In genomic region chr13:36297600-36298338, GRCh38 we compare ENCODE assay signal across 7 cellular contexts. TPM values are rescaled to one million over a fixed set of nuclear protein-coding genes. Genes with fewer than 3 reads are reported as not detected.
DNase-seq lines count a peak whose midpoint lies in the region; ATAC-seq and TF ChIP-seq lines count a peak whose summit lies in the region.

TSS of gene CCDC169 (minus strand) at chr13:36297814. CDS start at chr13:36297719, 95 bp downstream.

- H3K27me3 ChIP-seq in testis, result no peaks in the 10 kb centered on the region

- peak; percentile 44 for TF ChIP-seq POLR2A in testis (IDR thresholded peaks at IDR 0.05)

- peaks cover 2% of the 10 kb centered on the region for H3K27me3 Mint-ChIP-seq in glutamatergic neuron (ENCODE audit: unreplicated experiment)

- no peaks in the 10 kb centered on the region for H3K9me3 ChIP-seq in testis

- peak within 1 kb of the TSS; percentile 71 to 75 for H3K27ac ChIP-seq in testis

- peak within 1 kb of the TSS in 1 of 2 donors; percentile 22 for H3K27ac Mint-ChIP-seq in activated naive CD4-positive, alpha-beta T cell treated with anti-CD3 and anti-CD28 coated beads, Interleukin-2, amount 50 U/mL, for 72 hours
- H3K27ac Mint-ChIP-seq in glutamatergic neuron (ENCODE audit: unreplicated experiment), result peak within 1 kb of the TSS; percentile 68

- H3K36me3 ChIP-seq in testis (ENCODE audit: low read depth, missing control alignments), result no peaks in the 10 kb centered on the region

- H3K4me3 ChIP-seq in testis, result peak within 1 kb of the TSS; percentile 70 to 74

- intact Hi-C loops in testis (cut with DNase I; ENCODE audit: low total_unique reads), result no loop called here

- peak; percentile 78 for ATAC-seq in GM18909 (IDR thresholded peaks at IDR 0.05; ENCODE audit: poor library complexity, unreplicated experiment)
- peak; percentile 40 for ATAC-seq in HG03565 (IDR thresholded peaks at IDR 0.05; ENCODE audit: unreplicated experiment)
- peak; percentile 94 for ATAC-seq in activated naive CD4-positive, alpha-beta T cell treated with anti-CD3 and anti-CD28 coated beads, Interleukin-2, amount 50 U/mL, for 72 hours
- peak; percentile 92 for ATAC-seq in omental fat pad (ENCODE audit: low FRiP score)

- H3K4me3 Mint-ChIP-seq in glutamatergic neuron (ENCODE audit: unreplicated experiment), result peak within 1 kb of the TSS; percentile 97

- DNase-seq in SKM-1 (lab: John Stamatoyannopoulos, UW; ENCODE audit: unreplicated experiment), result peak; percentile 54
- DNase-seq in activated naive CD4-positive, alpha-beta T cell treated with anti-CD3 and anti-CD28 coated beads, Interleukin-2, amount 50 U/mL, for 72 hours (ENCODE audit: low spot score in 2 of 2), result peak; percentile 55 to 66
- DNase-seq in glutamatergic neuron, result peak; percentile 85
- peak; percentile 50 for DNase-seq in omental fat pad (ENCODE audit: low spot score)
- peak; percentile 90 for DNase-seq in testis

- WGBS in testis, 2 donors, result 0 to 1% methylated on average over 20 to 43 of the region's 43 CpGs

- peaks cover 6% of the 10 kb centered on the region in 2 donors for H3K36me3 Mint-ChIP-seq in activated naive CD4-positive, alpha-beta T cell treated with anti-CD3 and anti-CD28 coated beads, Interleukin-2, amount 50 U/mL, for 72 hours
- no peaks in the 10 kb centered on the region for H3K36me3 Mint-ChIP-seq in glutamatergic neuron (ENCODE audit: unreplicated experiment)

- H3K4me1 Mint-ChIP-seq in glutamatergic neuron (ENCODE audit: low read depth, unreplicated experiment), result no peaks in the 10 kb centered on the region

- no peak for TF ChIP-seq CTCF in glutamatergic neuron (IDR thresholded peaks at IDR 0.05; ENCODE audit: partially characterized antibody, unreplicated experiment)
- TF ChIP-seq CTCF in omental fat pad (IDR thresholded peaks at IDR 0.05), result no peak
- no peak for TF ChIP-seq CTCF in testis (IDR thresholded peaks at IDR 0.05)

- H3K4me1 ChIP-seq in testis, result peaks cover 18% of the 10 kb centered on the region

- no peaks in the 10 kb centered on the region for H3K9me3 Mint-ChIP-seq in activated naive CD4-positive, alpha-beta T cell treated with anti-CD3 and anti-CD28 coated beads, Interleukin-2, amount 50 U/mL, for 72 hours
- no peaks in the 10 kb centered on the region for H3K9me3 Mint-ChIP-seq in glutamatergic neuron (ENCODE audit: unreplicated experiment)

RNA-seq across cellular contexts. Expression of gene CCDC169, which starts in this region (rescaled TPM):
- under 1 TPM; 0.46 to 0.62 TPM for total RNA-seq in activated naive CD4-positive, alpha-beta T cell treated with anti-CD3 and anti-CD28 coated beads, Interleukin-2, amount 50 U/mL, for 72 hours
- total RNA-seq in glutamatergic neuron (ENCODE audit: unreplicated experiment), result 7.0 TPM
- under 1 TPM in 3 of 4 donors, not detected in 1; 0.13 to 0.56 (median 0.36) TPM for total RNA-seq in omental fat pad
- total RNA-seq in testis, result 10 to 100 TPM; 37.0 to 74.1 TPM
- 174 TPM for polyA plus RNA-seq in testis (ENCODE audit: insufficient read depth, low read depth, low replicate concordance)

Comparison
In these comparisons a context has a peak if more than half of its experiments do, and no peak if none do; other contexts are left out.
1. Peak in every context shown above with its lines: DNase-seq, ATAC-seq, H3K4me3 ChIP-seq and H3K27ac ChIP-seq.
2. Peak in DNase-seq and ATAC-seq in activated naive CD4-positive, alpha-beta T cell treated with anti-CD3 and anti-CD28 coated beads, Interleukin-2, amount 50 U/mL, for 72 hours; RNA of the gene not detected or under 1 TPM.
3. Peak in DNase-seq and ATAC-seq in omental fat pad; RNA of the gene not detected or under 1 TPM.
4. ATAC-seq: peak in every context shown above with its lines; median percentile 94 in activated naive CD4-positive, alpha-beta T cell treated with anti-CD3 and anti-CD28 coated beads, Interleukin-2, amount 50 U/mL, for 72 hours; 92 in omental fat pad; 78 in GM18909; 40 in HG03565.